Comparison of ENCODE assay signal across 17 cellular contexts in the genomic region with DNA sequence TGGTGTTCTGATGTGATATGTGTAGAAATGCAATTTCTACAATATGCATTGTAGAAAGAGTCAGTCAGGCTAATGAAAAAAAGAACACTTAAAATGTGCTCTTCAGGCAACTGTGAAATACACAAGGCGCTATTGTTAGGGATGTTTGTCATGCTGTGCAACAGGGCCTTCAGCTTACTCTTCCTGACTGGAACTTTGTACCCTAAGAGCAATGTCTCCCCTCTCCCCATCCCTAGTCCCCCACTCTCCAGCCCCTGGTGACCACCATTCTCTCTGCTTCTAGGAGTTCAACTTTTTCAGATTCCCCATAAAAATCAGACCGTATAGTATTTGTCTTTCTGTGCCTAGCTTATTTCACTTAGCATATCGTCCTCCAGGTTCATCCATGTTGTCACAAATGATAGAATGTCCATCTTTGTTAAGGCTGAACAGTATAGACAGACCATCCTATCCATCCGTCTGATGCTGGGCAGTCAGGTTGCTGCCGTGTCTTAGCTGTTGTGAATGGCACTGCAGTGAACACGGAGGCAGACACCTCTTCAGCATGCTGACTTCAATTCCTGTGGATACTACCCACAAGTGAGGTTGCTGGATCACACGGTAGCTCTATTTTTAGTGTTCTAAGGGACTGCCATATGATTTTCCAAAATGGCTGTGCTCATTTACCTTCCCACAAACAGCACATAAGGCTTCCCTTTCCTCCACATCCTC. TPM values are rescaled to one million over a fixed set of nuclear protein-coding genes. Genes with fewer than 3 reads are reported as not detected.
A peak's percentile ranks its signal among the peaks of the same experiment; 100 is the strongest.
DNase-seq lines count a peak whose midpoint lies in the region; ATAC-seq, FAIRE-seq and TF ChIP-seq lines count a peak whose summit lies in the region.
"Had no signal": no experiment of that assay in that cellular context is flagged by ENCODE, and none has a peak within 500 bp of the region (broad histone marks: within the 10 kb centered on the region; RNA-seq: fewer than 3 reads in every experiment).

No MANE protein-coding gene starts in this region.

- H3K27ac ChIP-seq in CD8-positive, alpha-beta T cell (ENCODE audit: low read depth, low read length) = no peak overlapping the region
- no peak overlapping the region for H3K27ac ChIP-seq in GM12878 (ENCODE audit: control insufficient read depth, insufficient read depth)
- H3K27ac ChIP-seq: brain microvascular endothelial cell, testis had no signal

- H3K9ac ChIP-seq in GM12878 (ENCODE audit: control insufficient read depth, insufficient read depth, low read length) = no peak overlapping the region

- WGBS in GM12878 (ENCODE audit: insufficient coverage, insufficient replicate concordance, low lambda C conversion rate, missing lambda C conversion rate) = 60% methylated on average over 7 of the region's 7 CpGs

- no peak for TF ChIP-seq POLR2A in GM12878 (IDR thresholded peaks at IDR 0.05; ENCODE audit: low read depth, low read length)

- DNase-seq in CD8-positive, alpha-beta T cell = no peak
- no peak for DNase-seq in HTR-8/SVneo (ENCODE audit: insufficient read length, low spot score)
- DNase-seq in GM12878 (ENCODE audit: low read depth, low spot score) = no peak
- no peak for DNase-seq in natural killer cell treated with Interleukin-12 subunit alpha and Interleukin-12 subunit beta and Interleukin-15 and Interleukin-18, amount 100 ng/mL, for 72 hours (ENCODE audit: low spot score)
- DNase-seq in OCI-M2 (lab: John Stamatoyannopoulos, UW; ENCODE audit: unreplicated experiment) = no peak
- DNase-seq in HUDEP-2 (lab: John Stamatoyannopoulos, UW; ENCODE audit: unreplicated experiment in 76 of 76) = no peak
- no peak for DNase-seq in CD1c-positive myeloid dendritic cell (ENCODE audit: extremely low spot score)
- DNase-seq: activated gamma-delta T cell treated with Interleukin-2 at 50 U/mL for 16 hours, brain microvascular endothelial cell, naive B cell, NCI-H1436 treated with DMSO at 0.1 percent for 48 hours, retina, testis had no signal

- peaks cover 35% of the 10 kb centered on the region for H3K4me1 ChIP-seq in CD8-positive, alpha-beta T cell (ENCODE audit: insufficient read depth, low read length)
- H3K4me1 ChIP-seq in GM12878 (ENCODE audit: control insufficient read depth, insufficient read depth, low read length) = peaks cover 22% of the 10 kb centered on the region
- H3K4me1 ChIP-seq: testis had no signal

- in situ Hi-C loops in GM12878 (cut with MboI) = no loop called here

- POLR2A ChIA-PET in CD8-positive, alpha-beta T cell (lab: Charles Lee) = interaction anchor here (4.9 kb wide), 1 partner anchor 12 kb away, joined by 27 read pairs; a partner anchor contains a TSS
- POLR2A ChIA-PET in GM12878 (lab: Charles Lee) = interaction anchor here (1.2 to 1.4 kb wide), 3 partner anchors 12 to 35 kb away, joined by 3 to 6 read pairs (median 4); a partner anchor contains a TSS

- BruUV-seq in GM12878 (replicated peaks; lab: Mats Ljungman, UMichigan) = no TSS peak

- no peak for TF ChIP-seq RAD21 in GM12878 (IDR thresholded peaks at IDR 0.05; ENCODE audit: insufficient read depth, low read depth, low read length)

- FAIRE-seq in HTR-8/SVneo (lab: Jason Lieb, UNC) (peak; percentile 74), GM12878 (lab: Jason Lieb, UNC) (no peak)
- FAIRE-seq: TTC549 had no signal

- TF ChIP-seq EP300 in GM12878 (IDR thresholded peaks at IDR 0.05; ENCODE audit: borderline replicate concordance in 1 of 2, control insufficient read depth in 1 of 2, low read depth in 2 of 2, low read length in 2 of 2) = no peak

- H2AFZ ChIP-seq in GM12878 (ENCODE audit: control insufficient read depth, low read depth, low read length) = no peak overlapping the region

- H3K9me3 Mint-ChIP-seq in CD8-positive, alpha-beta T cell = no peaks in the 10 kb centered on the region
- no peaks in the 10 kb centered on the region for H3K9me3 Mint-ChIP-seq in natural killer cell treated with Interleukin-12 subunit alpha and Interleukin-12 subunit beta and Interleukin-15 and Interleukin-18, amount 100 ng/mL, for 72 hours
- H3K9me3 Mint-ChIP-seq: naive B cell had no signal

- CTCF ChIA-PET in CD8-positive, alpha-beta T cell (lab: Charles Lee) = interaction anchor here (0.9 to 7.2 kb wide), 3 partner anchors 11 to 42 kb away, joined by 3 to 79 read pairs (median 5); a partner anchor contains a TSS
- CTCF ChIA-PET in GM12878 (lab: Yijun Ruan, JAX) = interaction anchor here (1.0 to 6.0 kb wide), 3 partner anchors 11 to 35 kb away, joined by 3 to 71 read pairs (median 4); a partner anchor contains a TSS

- ATAC-seq in CD8-positive, alpha-beta T cell = no peak
- ATAC-seq in GM12878 (no peak), GM18511 (IDR thresholded peaks at IDR 0.05; ENCODE audit: unreplicated experiment) (no peak)
- no peak for ATAC-seq in natural killer cell treated with Interleukin-12 subunit alpha and Interleukin-12 subunit beta and Interleukin-15 and Interleukin-18, amount 100 ng/mL, for 72 hours

- no peak overlapping the region for H3K4me3 ChIP-seq in CD8-positive, alpha-beta T cell (ENCODE audit: low read depth, low read length)
- no peak overlapping the region for H3K4me3 ChIP-seq in GM12878
- H3K4me3 ChIP-seq: testis had no signal

- RAD21 ChIA-PET in GM12878 (lab: Charles Lee; ENCODE audit: unreplicated experiment) = interaction anchor here (1.2 kb wide), 1 partner anchor 29 kb away, joined by 3 read pairs; no protein-coding TSS in a partner anchor

- SMC1A ChIA-PET in GM12878 (lab: Charles Lee; ENCODE audit: uncharacterized antibody, unreplicated experiment) = interaction anchor here (0.6 to 1.9 kb wide), 4 partner anchors 10 to 41 kb away, joined by 3 to 4 read pairs (median 4); no protein-coding TSS in a partner anchor

- H4K20me1 ChIP-seq in GM12878 (ENCODE audit: control insufficient read depth, insufficient read depth) = no peaks in the 10 kb centered on the region

- no peaks in the 10 kb centered on the region for H3K36me3 ChIP-seq in CD8-positive, alpha-beta T cell (ENCODE audit: insufficient read depth, low read length)
- peaks cover 2 to 7% of the 10 kb centered on the region in 2 experiments; a peak in 3 of 4 replicates for H3K36me3 ChIP-seq in GM12878 (ENCODE audit: control insufficient read depth in 2 of 2, insufficient read depth in 2 of 2, low read length in 1 of 2)
- H3K36me3 ChIP-seq: brain microvascular endothelial cell had no signal

- H3K79me2 ChIP-seq in GM12878 (ENCODE audit: control insufficient read depth, insufficient read depth, low read length) = no peaks in the 10 kb centered on the region

- no peaks in the 10 kb centered on the region for H3K27me3 ChIP-seq in CD8-positive, alpha-beta T cell (ENCODE audit: insufficient read depth, low read length)
- no peaks in the 10 kb centered on the region for H3K27me3 ChIP-seq in GM12878 (replicated peaks in 1 of 2; ENCODE audit: control insufficient read depth in 2 of 2, insufficient read depth in 2 of 2, low read length in 1 of 2)
- H3K27me3 ChIP-seq: testis had no signal

- H3K4me1 Mint-ChIP-seq in CD8-positive, alpha-beta T cell (ENCODE audit: low read depth) = peaks cover 29% of the 10 kb centered on the region
- peaks cover 6 to 24% of the 10 kb centered on the region in 2 donors for H3K4me1 Mint-ChIP-seq in natural killer cell treated with Interleukin-12 subunit alpha and Interleukin-12 subunit beta and Interleukin-15 and Interleukin-18, amount 100 ng/mL, for 72 hours (ENCODE audit: low read depth in 2 of 2)

- intact Hi-C loops in CD8-positive, alpha-beta T cell (cut with DNase I, micrococcal nuclease) = no loop called here
- intact Hi-C loops in GM12878 (cut with micrococcal nuclease; ENCODE audit: unreplicated experiment) = no loop called here

- no peaks in the 10 kb centered on the region for H3K27me3 Mint-ChIP-seq in CD8-positive, alpha-beta T cell (ENCODE audit: low read depth)
- H3K27me3 Mint-ChIP-seq in natural killer cell treated with Interleukin-12 subunit alpha and Interleukin-12 subunit beta and Interleukin-15 and Interleukin-18, amount 100 ng/mL, for 72 hours = no peaks in the 10 kb centered on the region
- H3K27me3 Mint-ChIP-seq: naive B cell had no signal

- H3K4me2 ChIP-seq in GM12878 (ENCODE audit: control insufficient read depth, insufficient read depth) = no peak overlapping the region

- peak overlapping the region; percentile 52 for H3K4me3 Mint-ChIP-seq in CD8-positive, alpha-beta T cell
- peak overlapping the region; percentile 3 for H3K4me3 Mint-ChIP-seq in natural killer cell treated with Interleukin-12 subunit alpha and Interleukin-12 subunit beta and Interleukin-15 and Interleukin-18, amount 100 ng/mL, for 72 hours

- peaks cover 2% of the 10 kb centered on the region for H3K36me3 Mint-ChIP-seq in CD8-positive, alpha-beta T cell
- H3K36me3 Mint-ChIP-seq in natural killer cell treated with Interleukin-12 subunit alpha and Interleukin-12 subunit beta and Interleukin-15 and Interleukin-18, amount 100 ng/mL, for 72 hours = no peaks in the 10 kb centered on the region
- H3K36me3 Mint-ChIP-seq: naive B cell had no signal

- no peaks in the 10 kb centered on the region for H3K9me3 ChIP-seq in CD8-positive, alpha-beta T cell (ENCODE audit: low read length)
- no peaks in the 10 kb centered on the region for H3K9me3 ChIP-seq in GM12878 (replicated peaks; ENCODE audit: control insufficient read depth, insufficient read depth, low read length)
- H3K9me3 ChIP-seq: testis had no signal

- H3K27ac Mint-ChIP-seq in CD8-positive, alpha-beta T cell = no peak overlapping the region
- H3K27ac Mint-ChIP-seq in natural killer cell treated with Interleukin-12 subunit alpha and Interleukin-12 subunit beta and Interleukin-15 and Interleukin-18, amount 100 ng/mL, for 72 hours = peak overlapping the region; percentile 36 to 86

- no peak for TF ChIP-seq CTCF in CD8-positive, alpha-beta T cell (IDR thresholded peaks at IDR 0.05)
- TF ChIP-seq CTCF in GM12878 (IDR thresholded peaks at IDR 0.05 in 2 of 3, conservative IDR thresholded peaks at IDR 0.05 in 1 of 3; ENCODE audit: control insufficient read depth in 2 of 3, extremely low read depth in 1 of 3, insufficient read depth in 1 of 3, low read depth in 3 of 3, low read length in 3 of 3) = no peak

RNA-seq across cellular contexts. Expression of a gene that starts 10.7 kb away (rescaled TPM):
- total RNA-seq in CD8-positive, alpha-beta T cell = 100 to 1,000 TPM; 220 to 237 TPM
- total RNA-seq in GM12878 (2013; cell fraction: nucleolus; rRNA removed) = 213 and 251 TPM in 2 replicates
- 301 and 330 TPM in 2 replicates for total RNA-seq in GM12878 (2014; rRNA removed)
- 162 and 166 TPM in 2 replicates for total RNA-seq in GM12878 (2014; rRNA removed; fragmentation: Illumina TruSeq; extraction: Trizol)
- total RNA-seq in GM12878 (2021) = 310 and 312 TPM in 2 replicates
- polyA plus RNA-seq in GM12878 (2011; ENCODE audit: low read depth) = 75.2 TPM
- polyA plus RNA-seq in GM12878 (2011; rRNA removed) = 97.9 and 184 TPM in 2 replicates
- 278 and 410 TPM in 2 replicates for polyA plus RNA-seq in GM12878 (2011; cell fraction: cytosol; rRNA removed)
- polyA plus RNA-seq in GM12878 (2011; cell fraction: nucleus; rRNA removed) = 516 and 698 TPM in 2 replicates
- polyA plus RNA-seq in GM12878 (2012) = 210 and 225 TPM in 2 replicates
- 37.6 and 129 TPM in 2 replicates for polyA plus RNA-seq in GM12878 (2014; fragmentation: Illumina TruSeq; extraction: Trizol)
- 10 to 100 TPM in 1 of 2 experiments, 1 to 10 TPM in 1; 8.2 to 51.7 TPM for polyA plus RNA-seq in GM12878 (2014; fragmentation: Nextera tagmentation; extraction: Ambion mirVana)
- polyA plus RNA-seq in GM12878 (2014; rRNA removed) = 277 and 312 TPM in 2 replicates
- 100 to 1,000 TPM; 348 to 380 TPM for polyA plus RNA-seq in GM12878 (2016; fragmentation: Nextera tagmentation; extraction: Ambion mirVana)
- polyA minus RNA-seq in GM12878 (2011; rRNA and poly(A)+ RNA removed) = 107 and 172 TPM in 2 replicates
- polyA minus RNA-seq in GM12878 (2011; cell fraction: cytosol; rRNA and poly(A)+ RNA removed) = 90.7 and 96.4 TPM in 2 replicates
- polyA minus RNA-seq in GM12878 (2011; cell fraction: nucleus; rRNA and poly(A)+ RNA removed) = 83.2 and 139 TPM in 2 replicates
- total RNA-seq in natural killer cell treated with Interleukin-12 subunit alpha and Interleukin-12 subunit beta and Interleukin-15 and Interleukin-18, amount 100 ng/mL, for 72 hours = 100 to 1,000 TPM; 246 to 381 TPM

RNA-seq across cellular contexts. Expression of a gene that starts 12.3 kb away (rescaled TPM):
- total RNA-seq in CD8-positive, alpha-beta T cell = 1 to 10 TPM; 1.0 to 2.0 TPM
- total RNA-seq in GM12878 (2013; cell fraction: nucleolus; rRNA removed) = 10.2 and 10.6 TPM in 2 replicates
- 15.9 and 18.2 TPM in 2 replicates for total RNA-seq in GM12878 (2014; rRNA removed)
- total RNA-seq in GM12878 (2014; rRNA removed; fragmentation: Illumina TruSeq; extraction: Trizol) = 3.3 and 4.8 TPM in 2 replicates
- 16.5 and 16.9 TPM in 2 replicates for total RNA-seq in GM12878 (2021)
- polyA plus RNA-seq in GM12878 (2011; ENCODE audit: low read depth) = 2.4 TPM
- 1.6 and 3.7 TPM in 2 replicates for polyA plus RNA-seq in GM12878 (2011; rRNA removed)
- polyA plus RNA-seq in GM12878 (2011; cell fraction: cytosol; rRNA removed) = 12.1 and 15.1 TPM in 2 replicates
- polyA plus RNA-seq in GM12878 (2011; cell fraction: nucleus; rRNA removed) = 27.4 and 32.4 TPM in 2 replicates
- polyA plus RNA-seq in GM12878 (2012) = 12.1 and 17.5 TPM in 2 replicates
- polyA plus RNA-seq in GM12878 (2014; fragmentation: Illumina TruSeq; extraction: Trizol) = 0.30 and 2.9 TPM in 2 replicates
- polyA plus RNA-seq in GM12878 (2014; fragmentation: Nextera tagmentation; extraction: Ambion mirVana) = 1 to 10 TPM in 1 of 2 experiments, under 1 TPM in 1; 0.32 to 1.1 TPM
- 14.9 and 18.8 TPM in 2 replicates for polyA plus RNA-seq in GM12878 (2014; rRNA removed)
- 10 to 100 TPM; 16.9 to 17.7 TPM for polyA plus RNA-seq in GM12878 (2016; fragmentation: Nextera tagmentation; extraction: Ambion mirVana)
- 2.5 and 5.0 TPM in 2 replicates for polyA minus RNA-seq in GM12878 (2011; rRNA and poly(A)+ RNA removed)
- polyA minus RNA-seq in GM12878 (2011; cell fraction: cytosol; rRNA and poly(A)+ RNA removed) = 6.7 and 6.8 TPM in 2 replicates
- 13.8 and 19.5 TPM in 2 replicates for polyA minus RNA-seq in GM12878 (2011; cell fraction: nucleus; rRNA and poly(A)+ RNA removed)
- total RNA-seq in natural killer cell treated with Interleukin-12 subunit alpha and Interleukin-12 subunit beta and Interleukin-15 and Interleukin-18, amount 100 ng/mL, for 72 hours = 10 to 100 TPM in 1 of 2 donors, 1 to 10 TPM in 1; 9.9 to 11.5 TPM

RNA-seq across cellular contexts. Expression of a gene that starts 22.2 kb away (rescaled TPM):
- not detected for total RNA-seq in CD8-positive, alpha-beta T cell
- total RNA-seq in GM12878 (2013; cell fraction: nucleolus; rRNA removed) = 0.32 TPM in 1 of 2 replicates, not detected in the other
- total RNA-seq in GM12878 (2014; rRNA removed) (0.22 and 0.23 TPM in 2 replicates), GM12878 (2014; rRNA removed; fragmentation: Illumina TruSeq; extraction: Trizol) (0.18 TPM in 1 of 2 replicates, not detected in the other), GM12878 (2021) (0.16 and 0.26 TPM in 2 replicates)
- not detected for polyA plus RNA-seq in GM12878 (2011; ENCODE audit: low read depth)
- polyA plus RNA-seq in GM12878 (2011; rRNA removed) (not detected in 2 replicates), GM12878 (2014; fragmentation: Illumina TruSeq; extraction: Trizol) (0.10 and 0.16 TPM in 2 replicates), GM12878 (2014; fragmentation: Nextera tagmentation; extraction: Ambion mirVana) (not detected), GM12878 (2014; rRNA removed) (0.15 and 0.44 TPM in 2 replicates), GM12878 (2016; fragmentation: Nextera tagmentation; extraction: Ambion mirVana) (under 1 TPM in 1 of 2 experiments, not detected in 1; 0.17 TPM)
- polyA plus RNA-seq in GM12878 (2011; cell fraction: cytosol; rRNA removed) = 0.07 and 0.13 TPM in 2 replicates
- 0.25 and 0.27 TPM in 2 replicates for polyA plus RNA-seq in GM12878 (2011; cell fraction: nucleus; rRNA removed)
- 0.08 TPM in 1 of 2 replicates, not detected in the other for polyA plus RNA-seq in GM12878 (2012)
- not detected in 2 replicates for polyA minus RNA-seq in GM12878 (2011; rRNA and poly(A)+ RNA removed)
- not detected in 2 replicates for polyA minus RNA-seq in GM12878 (2011; cell fraction: cytosol; rRNA and poly(A)+ RNA removed)
- not detected in 2 replicates for polyA minus RNA-seq in GM12878 (2011; cell fraction: nucleus; rRNA and poly(A)+ RNA removed)
- not detected for total RNA-seq in natural killer cell treated with Interleukin-12 subunit alpha and Interleukin-12 subunit beta and Interleukin-15 and Interleukin-18, amount 100 ng/mL, for 72 hours
- total RNA-seq: activated CD8-positive, alpha-beta memory T cell treated with anti-CD3 and anti-CD28 coated beads for 36 hours; lower leg skin had no signal

RNA-seq across cellular contexts. Expression of a gene that starts 33.1 kb away (rescaled TPM):
- total RNA-seq in CD8-positive, alpha-beta T cell = not detected
- total RNA-seq in GM12878 (2013; cell fraction: nucleolus; rRNA removed) = not detected in 2 replicates
- 20.2 and 27.8 TPM in 2 replicates for total RNA-seq in GM12878 (2014; rRNA removed)
- 12.2 and 12.8 TPM in 2 replicates for total RNA-seq in GM12878 (2014; rRNA removed; fragmentation: Illumina TruSeq; extraction: Trizol)
- total RNA-seq in GM12878 (2021) = 23.5 and 24.3 TPM in 2 replicates
- 1.5 TPM for polyA plus RNA-seq in GM12878 (2011; ENCODE audit: low read depth)
- polyA plus RNA-seq in GM12878 (2011; rRNA removed) = 0.33 and 0.83 TPM in 2 replicates
- 1.3 and 1.8 TPM in 2 replicates for polyA plus RNA-seq in GM12878 (2011; cell fraction: cytosol; rRNA removed)
- polyA plus RNA-seq in GM12878 (2011; cell fraction: nucleus; rRNA removed) = 1.9 and 2.8 TPM in 2 replicates
- polyA plus RNA-seq in GM12878 (2012) = 3.7 and 6.2 TPM in 2 replicates
- polyA plus RNA-seq in GM12878 (2014; fragmentation: Illumina TruSeq; extraction: Trizol) = 6.3 and 17.8 TPM in 2 replicates
- 10 to 100 TPM; 13.1 to 14.4 TPM for polyA plus RNA-seq in GM12878 (2014; fragmentation: Nextera tagmentation; extraction: Ambion mirVana)
- polyA plus RNA-seq in GM12878 (2014; rRNA removed) = 30.7 and 36.1 TPM in 2 replicates
- polyA plus RNA-seq in GM12878 (2016; fragmentation: Nextera tagmentation; extraction: Ambion mirVana) = 10 to 100 TPM; 16.8 to 22.4 TPM
- 0.88 and 1.7 TPM in 2 replicates for polyA minus RNA-seq in GM12878 (2011; rRNA and poly(A)+ RNA removed)
- polyA minus RNA-seq in GM12878 (2011; cell fraction: cytosol; rRNA and poly(A)+ RNA removed) = 1.3 TPM in 1 of 2 replicates, not detected in the other
- 0.48 TPM in 1 of 2 replicates, not detected in the other for polyA minus RNA-seq in GM12878 (2011; cell fraction: nucleus; rRNA and poly(A)+ RNA removed)
- not detected for total RNA-seq in natural killer cell treated with Interleukin-12 subunit alpha and Interleukin-12 subunit beta and Interleukin-15 and Interleukin-18, amount 100 ng/mL, for 72 hours

RNA-seq across cellular contexts. Expression of a gene that starts 33.8 kb away (rescaled TPM):
- 10 to 100 TPM; 56.8 to 56.9 TPM for total RNA-seq in CD8-positive, alpha-beta T cell
- total RNA-seq in GM12878 (2013; cell fraction: nucleolus; rRNA removed) = 76.8 and 83.9 TPM in 2 replicates
- total RNA-seq in GM12878 (2014; rRNA removed) = 1,623 and 1,788 TPM in 2 replicates
- total RNA-seq in GM12878 (2014; rRNA removed; fragmentation: Illumina TruSeq; extraction: Trizol) = 587 and 627 TPM in 2 replicates
- total RNA-seq in GM12878 (2021) = 831 and 852 TPM in 2 replicates
- polyA plus RNA-seq in GM12878 (2011; ENCODE audit: low read depth) = 420 TPM
- polyA plus RNA-seq in GM12878 (2011; rRNA removed) = 511 and 1,079 TPM in 2 replicates
- 1,654 and 1,666 TPM in 2 replicates for polyA plus RNA-seq in GM12878 (2011; cell fraction: cytosol; rRNA removed)
- 1,290 and 1,384 TPM in 2 replicates for polyA plus RNA-seq in GM12878 (2011; cell fraction: nucleus; rRNA removed)
- 985 and 986 TPM in 2 replicates for polyA plus RNA-seq in GM12878 (2012)
- polyA plus RNA-seq in GM12878 (2014; fragmentation: Illumina TruSeq; extraction: Trizol) = 158 and 501 TPM in 2 replicates
- polyA plus RNA-seq in GM12878 (2014; fragmentation: Nextera tagmentation; extraction: Ambion mirVana) = 100 to 1,000 TPM; 469 to 685 TPM
- 1,173 and 1,340 TPM in 2 replicates for polyA plus RNA-seq in GM12878 (2014; rRNA removed)
- polyA plus RNA-seq in GM12878 (2016; fragmentation: Nextera tagmentation; extraction: Ambion mirVana) = 1,000 to 10,000 TPM; 1,222 to 1,443 TPM
- polyA minus RNA-seq in GM12878 (2011; rRNA and poly(A)+ RNA removed) = 586 and 669 TPM in 2 replicates
- polyA minus RNA-seq in GM12878 (2011; cell fraction: cytosol; rRNA and poly(A)+ RNA removed) = 272 and 288 TPM in 2 replicates
- polyA minus RNA-seq in GM12878 (2011; cell fraction: nucleus; rRNA and poly(A)+ RNA removed) = 191 and 230 TPM in 2 replicates
- total RNA-seq in natural killer cell treated with Interleukin-12 subunit alpha and Interleukin-12 subunit beta and Interleukin-15 and Interleukin-18, amount 100 ng/mL, for 72 hours = 100 to 1,000 TPM; 539 to 557 TPM
